In genomic region chr2:217949448-217949847, GRCh38 we compare ENCODE assay signal across 21 cellular contexts. TPM values are rescaled to one million over a fixed set of nuclear protein-coding genes. Genes with fewer than 3 reads are reported as not detected.
A peak's percentile ranks its signal among the peaks of the same experiment; 100 is the strongest.
DNase-seq lines count a peak whose midpoint lies in the region; ATAC-seq, FAIRE-seq and TF ChIP-seq lines count a peak whose summit lies in the region.
"Had no signal": no experiment of that assay in that cellular context is flagged by ENCODE, and none has a peak within 500 bp of the region (broad histone marks: within the 10 kb centered on the region; RNA-seq: fewer than 3 reads in every experiment).

No MANE protein-coding gene starts in this region.

- H3K9me3 Mint-ChIP-seq in osteocyte (ENCODE audit: unreplicated experiment) (no peaks in the 10 kb centered on the region), GM23338 (no peaks in the 10 kb centered on the region)

- in situ Hi-C loops in transverse colon (cut with MboI; ENCODE audit: low pct_ligation_motif_present in 1 of 4, low pct_unique_long_range_greater_than_20kb in 1 of 4, low sequenced_read_pairs in 3 of 4): no loop called here

- DNase-seq in ascending aorta (ENCODE audit: low spot score in 2 of 2) (no peak), keratinocyte (ENCODE audit: low read depth, low spot score) (no peak), osteocyte (ENCODE audit: extremely low spot score, unreplicated experiment) (no peak), transverse colon (no peak), GM23338 (ENCODE audit: low spot score) (no peak), omental fat pad (ENCODE audit: low spot score) (no peak)
- no peak for DNase-seq in stimulated activated CD4-positive, alpha-beta T cell treated with anti-CD3 and anti-CD28 coated beads, Interleukin-2, amount 100 ng/mL, for 24 hours
- DNase-seq: COR-L47, DMS53, H7, MM.1S, NCI-H1105, NCI-H1694, NCI-H2227 treated with DMSO at 0.1 percent for 48 hours, NCI-H524 treated with DMSO at 0.1 percent for 48 hours, Right ventricle myocardium superior had no signal

- H3K4me2 ChIP-seq in keratinocyte (ENCODE audit: control insufficient read depth, extremely low read depth, insufficient read depth, low read depth, low read length): peak overlapping the region; percentile 23
- no peak overlapping the region for H3K4me2 ChIP-seq in GM23338
- H3K4me2 ChIP-seq: KMS-11 had no signal

- no peaks in the 10 kb centered on the region for H3F3A ChIP-seq in GM23338 (replicated peaks; ENCODE audit: low read depth)

- H4K20me1 ChIP-seq in keratinocyte (ENCODE audit: control insufficient read depth, extremely low read depth, insufficient read depth, low read length) (no peaks in the 10 kb centered on the region), GM23338 (replicated peaks; ENCODE audit: insufficient read depth) (no peaks in the 10 kb centered on the region)

- no peak overlapping the region for H3K9ac ChIP-seq in keratinocyte (ENCODE audit: control insufficient read depth, extremely low read depth, insufficient read depth, low read length)
- H3K9ac ChIP-seq: KMS-11 had no signal

- H3K4me1 Mint-ChIP-seq in osteocyte (ENCODE audit: unreplicated experiment) (peaks cover 70% of the 10 kb centered on the region), GM23338 (peaks cover 36% of the 10 kb centered on the region)

- TF ChIP-seq EP300 in transverse colon (IDR thresholded peaks at IDR 0.05; ENCODE audit: low read depth): no peak

- dilution Hi-C loops in keratinocyte (cut with MboI; ENCODE audit: extremely low pct_ligation_motif_present, low sequenced_read_pairs): no loop called here

- H3K4me1 ChIP-seq in ascending aorta (peaks cover 22 to 82% of the 10 kb centered on the region in 2 donors), keratinocyte (ENCODE audit: control insufficient read depth, extremely low read depth, insufficient read depth, low read length) (peaks cover 23% of the 10 kb centered on the region), transverse colon (peaks cover 30 to 46% (median 38%) of the 10 kb centered on the region in 4 donors), GM23338 (ENCODE audit: insufficient read depth) (peaks cover 17% of the 10 kb centered on the region; the same call in 1 of the 2 replicates)

- TF ChIP-seq CTCF in ascending aorta (IDR thresholded peaks at IDR 0.05) (no peak), keratinocyte (optimal IDR thresholded peaks at IDR 0.05 in 1 of 3, IDR thresholded peaks at IDR 0.05 in 1 of 3, conservative IDR thresholded peaks at IDR 0.05 in 1 of 3; ENCODE audit: extremely low read depth in 1 of 3, insufficient read depth in 2 of 3, low read length in 3 of 3) (no peak), osteocyte (IDR thresholded peaks at IDR 0.05) (no peak), transverse colon (IDR thresholded peaks at IDR 0.05) (no peak), GM23338 (conservative IDR thresholded peaks at IDR 0.05; ENCODE audit: low read depth in 2 of 2) (no peak), omental fat pad (IDR thresholded peaks at IDR 0.05) (no peak)

- no peaks in the 10 kb centered on the region for H3K9me1 ChIP-seq in keratinocyte (ENCODE audit: control insufficient read depth, extremely low read depth, insufficient read depth, low read length)

- H3K36me3 ChIP-seq in ascending aorta: no peaks in the 10 kb centered on the region
- no peaks in the 10 kb centered on the region for H3K36me3 ChIP-seq in keratinocyte (ENCODE audit: control insufficient read depth in 2 of 2, extremely low read depth in 1 of 2, insufficient read depth in 2 of 2, low read length in 2 of 2)
- H3K36me3 ChIP-seq in transverse colon: no peaks in the 10 kb centered on the region
- H3K36me3 ChIP-seq in GM23338 (ENCODE audit: insufficient read depth): no peaks in the 10 kb centered on the region

- ATAC-seq in HG03439 (IDR thresholded peaks at IDR 0.05; ENCODE audit: unreplicated experiment) (no peak), GM23338 (no peak), omental fat pad (ENCODE audit: low FRiP score) (no peak)
- ATAC-seq: Panc1 had no signal

- H3K9me3 ChIP-seq in ascending aorta (no peaks in the 10 kb centered on the region), keratinocyte (ENCODE audit: control insufficient read depth, low read depth, low read length) (no peaks in the 10 kb centered on the region), transverse colon (no peaks in the 10 kb centered on the region)

- H3K4me3 ChIP-seq in ascending aorta (no peak overlapping the region), keratinocyte (ENCODE audit: control insufficient read depth in 2 of 3, extremely low read depth in 1 of 3, insufficient read depth in 2 of 3, low read depth in 1 of 3, low read length in 3 of 3) (no peak overlapping the region), transverse colon (no peak overlapping the region), GM23338 (no peak overlapping the region)

- H3K27ac Mint-ChIP-seq in osteocyte (ENCODE audit: unreplicated experiment) (peak overlapping the region; percentile 29), GM23338 (no peak overlapping the region)

- no peak for TF ChIP-seq POLR2A in transverse colon (IDR thresholded peaks at IDR 0.05)

- H3K4me3 Mint-ChIP-seq in osteocyte (ENCODE audit: unreplicated experiment) (no peak overlapping the region), GM23338 (no peak overlapping the region)

- H3K36me3 Mint-ChIP-seq in osteocyte (ENCODE audit: unreplicated experiment): peaks cover 6% of the 10 kb centered on the region
- H3K36me3 Mint-ChIP-seq in GM23338 (ENCODE audit: low read depth): no peaks in the 10 kb centered on the region; the same call in 2 of the 3 replicates

- no peaks in the 10 kb centered on the region for H3K9me2 ChIP-seq in GM23338 (ENCODE audit: insufficient read depth)

- peak; percentile 94 for FAIRE-seq in keratinocyte (lab: Jason Lieb, UNC)
- FAIRE-seq: GM19239, HepG2 had no signal

- intact Hi-C loops in ascending aorta (cut with DNase I) (loop anchor here (5.0 kb wide), 1 partner anchor 83 kb away; no protein-coding TSS in a partner anchor), transverse colon (cut with DNase I; ENCODE audit: low total_unique reads) (no loop called here)

- H3K27me3 Mint-ChIP-seq in osteocyte (ENCODE audit: unreplicated experiment): no peaks in the 10 kb centered on the region
- peaks cover 8% of the 10 kb centered on the region for H3K27me3 Mint-ChIP-seq in GM23338 (ENCODE audit: insufficient read depth, low read depth, poor library complexity)

- H2AFZ ChIP-seq in keratinocyte (ENCODE audit: control insufficient read depth, low read length) (no peak overlapping the region), GM23338 (no peak overlapping the region)

- H3K27ac ChIP-seq in ascending aorta: peak overlapping the region; percentile 92 to 94
- no peak overlapping the region for H3K27ac ChIP-seq in keratinocyte (ENCODE audit: control insufficient read depth, insufficient read depth, low read length)
- peak overlapping the region; percentile 26 to 95 (median 84) for H3K27ac ChIP-seq in transverse colon
- H3K27ac ChIP-seq in GM23338 (ENCODE audit: low read depth): no peak overlapping the region
- H3K27ac ChIP-seq: KMS-11 had no signal

- H3K79me2 ChIP-seq in keratinocyte (ENCODE audit: control insufficient read depth, insufficient read depth, low read length) (no peaks in the 10 kb centered on the region), GM23338 (replicated peaks; ENCODE audit: insufficient read depth) (no peaks in the 10 kb centered on the region)

- H3K27me3 ChIP-seq in ascending aorta (no peaks in the 10 kb centered on the region), keratinocyte (ENCODE audit: control insufficient read depth, extremely low read depth, insufficient read depth, low read length) (peaks cover 26% of the 10 kb centered on the region), transverse colon (no peaks in the 10 kb centered on the region), GM23338 (ENCODE audit: insufficient read depth) (no peaks in the 10 kb centered on the region)

TF ChIP-seq in GM23338, 12 proteins besides CTCF, POLR2A, EP300 and RAD21:
- TF ChIP-seq ETS1 (IDR thresholded peaks at IDR 0.05) (no peak), NANOG (IDR thresholded peaks at IDR 0.05; ENCODE audit: borderline replicate concordance) (no peak), POLR2AphosphoS5 (IDR thresholded peaks at IDR 0.05; ENCODE audit: low read depth) (no peak), CREB1 (CRISPR knock-in tag; IDR thresholded peaks at IDR 0.05; ENCODE audit: low read depth) (no peak), EZH2phosphoT487 (IDR thresholded peaks at IDR 0.05; ENCODE audit: unreplicated experiment) (no peak), EZH2 (IDR thresholded peaks at IDR 0.05; ENCODE audit: low read depth, unreplicated experiment) (no peak)

RNA-seq across cellular contexts. Expression of gene TNS1, which starts 53.3 kb away (rescaled TPM):
- total RNA-seq in ascending aorta: 1,334 TPM
- polyA plus RNA-seq in keratinocyte: 1.7 to 2.9 TPM (median 2.5 TPM) in 3 replicates
- 0.54 TPM for polyA plus RNA-seq in keratinocyte (2011; ENCODE audit: low read depth)
- 1.1 and 1.4 TPM in 2 replicates for polyA plus RNA-seq in keratinocyte (2011; cell fraction: cytosol; rRNA removed)
- polyA plus RNA-seq in keratinocyte (2011; cell fraction: nucleus; rRNA removed): 13.6 and 14.6 TPM in 2 replicates
- polyA plus RNA-seq in keratinocyte (2012; ENCODE audit: low replicate concordance): 1.4 and 5.7 TPM in 2 replicates
- polyA minus RNA-seq in keratinocyte: 9.7 to 35.0 TPM (median 17.2 TPM) in 3 replicates
- polyA minus RNA-seq in keratinocyte (2011; cell fraction: cytosol; rRNA and poly(A)+ RNA removed): 3.8 TPM
- 13.3 and 20.4 TPM in 2 replicates for polyA minus RNA-seq in keratinocyte (2011; cell fraction: nucleus; rRNA and poly(A)+ RNA removed)
- total RNA-seq in osteocyte: 80.8 and 82.5 TPM in 2 replicates
- total RNA-seq in transverse colon: 100 to 1,000 TPM; 101 to 487 (median 231) TPM
- total RNA-seq in GM23338 (2014; rRNA removed; shearing (Covaris generic)): 5.7 and 7.4 TPM in 2 replicates
- polyA plus RNA-seq in GM23338 (2016; fragmentation: Nextera tagmentation; extraction: Ambion mirVana): 1.3 and 2.0 TPM in 2 replicates
- 100 to 1,000 TPM; 135 to 453 (median 361) TPM for total RNA-seq in omental fat pad

Comparison
In these comparisons a context has a peak if more than half of its experiments do, and no peak if none do; other contexts are left out.
1. H3K27ac ChIP-seq: peak in ascending aorta (2 of 2) and transverse colon (4 of 4); none in keratinocyte (single experiment) and GM23338 (single experiment).